8 cellular contexts compared by ENCODE assay signal in the genomic region with DNA sequence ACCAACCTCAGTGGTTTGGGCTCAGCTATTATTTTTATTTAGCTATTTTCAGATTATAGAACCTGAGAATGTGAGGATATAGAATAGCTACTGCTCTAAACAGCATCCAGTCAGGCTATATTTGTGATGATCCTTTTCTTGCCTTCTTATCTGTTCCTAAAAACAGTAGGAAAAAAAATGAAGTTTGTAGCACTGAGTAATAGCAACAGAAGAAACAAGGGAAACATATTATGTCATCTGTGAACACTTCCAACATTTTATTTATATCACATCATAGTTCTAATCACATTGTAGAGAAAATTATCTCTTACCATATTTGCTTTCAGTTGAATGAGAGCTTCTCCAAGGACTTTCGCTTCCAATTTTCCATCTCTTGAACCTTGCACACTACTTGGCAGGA.
"Had no signal": no experiment of that assay in that cellular context is flagged by ENCODE, and none has a peak within 500 bp of the region (broad histone marks: within the 10 kb centered on the region; RNA-seq: fewer than 3 reads in every experiment).

No MANE protein-coding gene starts in this region.

- DNase-seq: GOT3, H7, HFFc6, IMR-90, KG1 had no signal

- ATAC-seq: HCT116, K562 had no signal

- H3K36me3 ChIP-seq: HAP-1 had no signal

- H3K9me3 ChIP-seq: HAP-1 had no signal

- H3K9me3 Mint-ChIP-seq: HFFc6 had no signal

- H3K4me1 ChIP-seq: HAP-1 had no signal

- H3K27ac Mint-ChIP-seq: HFFc6 had no signal

- H3K4me3 Mint-ChIP-seq: HFFc6 had no signal

- H3K4me3 ChIP-seq: HAP-1, K562 had no signal
